In the genomic region with DNA sequence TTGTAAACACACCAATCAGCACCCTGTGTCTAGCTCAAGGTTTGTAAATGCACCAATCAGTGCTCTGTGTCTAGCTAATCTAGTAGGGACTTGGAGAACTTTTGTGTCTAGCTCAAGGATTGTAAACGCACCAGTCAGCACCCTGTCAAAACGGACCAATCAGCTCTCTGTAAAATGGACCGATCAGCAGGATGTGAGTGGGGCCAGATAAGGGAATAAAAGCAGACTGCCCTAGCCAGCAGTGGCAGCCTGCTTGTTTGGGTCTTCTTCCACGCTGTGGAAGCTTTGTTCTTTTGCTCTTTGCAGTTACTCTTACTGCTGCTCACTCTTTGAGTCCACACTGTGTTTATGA, we compare ENCODE assay signal across 8 cellular contexts.
DNase-seq lines count a peak whose midpoint lies in the region; TF ChIP-seq lines count a peak whose summit lies in the region.
"Not testable (repeated sequence)": the region's sequence is repeated elsewhere in the genome, so short reads cannot be mapped to it uniquely, and the experiment has no call there.

No MANE protein-coding gene starts in this region.

- not testable (repeated sequence) for H3K18ac ChIP-seq in neuronal stem cell (ENCODE audit: low read length)

- not testable (repeated sequence) for H3K79me2 ChIP-seq in mammary epithelial cell (ENCODE audit: insufficient read depth, low read length)

- not testable (repeated sequence) for H2AK5ac ChIP-seq in neuronal stem cell (ENCODE audit: low read depth, low read length)

- H3K9ac ChIP-seq in mammary epithelial cell (ENCODE audit: insufficient read depth, low read length); liver (ENCODE audit: low read depth in 1 of 2, low read length in 2 of 2); neuronal stem cell (ENCODE audit: low read depth, low read length, poor library complexity): not testable (repeated sequence)

- H3K4me2 ChIP-seq in mammary epithelial cell (ENCODE audit: insufficient read depth, low read depth, low read length); neuronal stem cell (ENCODE audit: insufficient read depth, low read length, poor library complexity, severe bottlenecking): not testable (repeated sequence)

- not testable (repeated sequence) for H4K8ac ChIP-seq in neuronal stem cell (ENCODE audit: low read depth, low read length)

- intact Hi-C loops in Calu3 (cut with micrococcal nuclease; ENCODE audit: unreplicated experiment); activated naive CD4-positive, alpha-beta T cell treated with anti-CD3 and anti-CD28 coated beads for 36 hours (cut with micrococcal nuclease); mammary epithelial cell (cut with micrococcal nuclease): not testable (repeated sequence)

- H3K9me3 Mint-ChIP-seq in Calu3 (ENCODE audit: low read depth, unreplicated experiment); T-helper 1 cell treated with Interleukin-12 subunit alpha and Interleukin-12 subunit beta and Interleukin-4 antibody, amounts not matched to agents 30 μg/mL and 1 μg/mL, for 36 hours; activated CD4-positive, alpha-beta memory T cell treated with anti-CD3 and anti-CD28 coated beads, Interleukin-2, amount 10 ng/mL, durations not matched to agents 7 days and 5 days; activated naive CD4-positive, alpha-beta T cell treated with anti-CD3 and anti-CD28 coated beads for 36 hours: not testable (repeated sequence)

- not testable (repeated sequence) for H3K27me3 Mint-ChIP-seq in Calu3 (ENCODE audit: unreplicated experiment); activated naive CD4-positive, alpha-beta T cell treated with anti-CD3 and anti-CD28 coated beads for 36 hours (ENCODE audit: low read depth)
- H3K27me3 Mint-ChIP-seq in T-helper 1 cell treated with Interleukin-12 subunit alpha and Interleukin-12 subunit beta and Interleukin-4 antibody, amounts not matched to agents 30 μg/mL and 1 μg/mL, for 36 hours (ENCODE audit: low read depth), result peaks cover 16% of the 10 kb centered on the region
- peaks cover 16% of the 10 kb centered on the region for H3K27me3 Mint-ChIP-seq in activated CD4-positive, alpha-beta memory T cell treated with anti-CD3 and anti-CD28 coated beads, Interleukin-2, amount 10 ng/mL, durations not matched to agents 7 days and 5 days

- H3K4ac ChIP-seq in neuronal stem cell (ENCODE audit: low read length), result not testable (repeated sequence)

- POLR2A ChIA-PET in activated CD4-positive, alpha-beta memory T cell treated with anti-CD3 and anti-CD28 coated beads, Interleukin-2, amount 10 ng/mL, durations not matched to agents 7 days and 5 days (lab: Charles Lee), result interaction anchor here (0.8 to 1.2 kb wide), 2 partner anchors 12 to 419 kb away, joined by 3 to 8 read pairs; partner anchors contain the start of gene METTL14

- H3K4me1 Mint-ChIP-seq in Calu3 (ENCODE audit: low read depth, unreplicated experiment); T-helper 1 cell treated with Interleukin-12 subunit alpha and Interleukin-12 subunit beta and Interleukin-4 antibody, amounts not matched to agents 30 μg/mL and 1 μg/mL, for 36 hours (ENCODE audit: low read depth); activated CD4-positive, alpha-beta memory T cell treated with anti-CD3 and anti-CD28 coated beads, Interleukin-2, amount 10 ng/mL, durations not matched to agents 7 days and 5 days; activated naive CD4-positive, alpha-beta T cell treated with anti-CD3 and anti-CD28 coated beads for 36 hours (ENCODE audit: low read depth): not testable (repeated sequence)

- not testable (repeated sequence) for H3K4me3 ChIP-seq in mammary epithelial cell (replicated peaks in 1 of 3; ENCODE audit: insufficient read depth in 1 of 3, low read depth in 2 of 3, low read length in 3 of 3); liver (ENCODE audit: low read depth in 1 of 3, low read length in 3 of 3); neuronal stem cell (ENCODE audit: low read length in 2 of 2)

- not testable (repeated sequence) for H4K20me1 ChIP-seq in mammary epithelial cell (ENCODE audit: insufficient read depth, low read length)

- H2AFZ ChIP-seq in mammary epithelial cell (ENCODE audit: low read depth, low read length) (peak overlapping the region; percentile 98), neuronal stem cell (ENCODE audit: low read length) (peak overlapping the region; percentile 40)

- H4K91ac ChIP-seq in neuronal stem cell (ENCODE audit: low read depth, low read length, poor library complexity), result not testable (repeated sequence)

- not testable (repeated sequence) for TF ChIP-seq CTCF in 22Rv1 (IDR thresholded peaks at IDR 0.05); Calu3 (IDR thresholded peaks at IDR 0.05; ENCODE audit: unreplicated experiment); mammary epithelial cell (conservative IDR thresholded peaks at IDR 0.05 in 1 of 2, IDR thresholded peaks at IDR 0.05 in 1 of 2; ENCODE audit: extremely low read depth in 1 of 2, insufficient read depth in 1 of 2, low read depth in 1 of 2, low read length in 2 of 2); liver (IDR thresholded peaks at IDR 0.05; ENCODE audit: low read depth, low read length, missing input control)

- not testable (repeated sequence) for H2BK5ac ChIP-seq in neuronal stem cell (ENCODE audit: low read length)

- not testable (repeated sequence) for H3K27ac Mint-ChIP-seq in Calu3 (ENCODE audit: unreplicated experiment); T-helper 1 cell treated with Interleukin-12 subunit alpha and Interleukin-12 subunit beta and Interleukin-4 antibody, amounts not matched to agents 30 μg/mL and 1 μg/mL, for 36 hours; activated CD4-positive, alpha-beta memory T cell treated with anti-CD3 and anti-CD28 coated beads, Interleukin-2, amount 10 ng/mL, durations not matched to agents 7 days and 5 days; activated naive CD4-positive, alpha-beta T cell treated with anti-CD3 and anti-CD28 coated beads for 36 hours

- H3K27ac ChIP-seq in 22Rv1, result peak overlapping the region; percentile 71
- not testable (repeated sequence) for H3K27ac ChIP-seq in mammary epithelial cell (ENCODE audit: insufficient read depth, low read depth, low read length); liver (ENCODE audit: low read depth in 1 of 2, low read length in 2 of 2); neuronal stem cell (replicated peaks; ENCODE audit: low read length)

- not testable (repeated sequence) for H3K4me1 ChIP-seq in mammary epithelial cell (ENCODE audit: insufficient read depth, low read length); liver (ENCODE audit: control insufficient read depth in 4 of 4, insufficient read depth in 4 of 4, low read length in 3 of 4); neuronal stem cell (ENCODE audit: control insufficient read depth in 2 of 2, insufficient read depth in 1 of 2, low read depth in 1 of 2, low read length in 2 of 2)

- not testable (repeated sequence) for H2BK15ac ChIP-seq in neuronal stem cell (ENCODE audit: low read length)

- CTCF ChIA-PET in Calu3 (lab: Charles Lee); activated naive CD4-positive, alpha-beta T cell treated with anti-CD3 and anti-CD28 coated beads for 36 hours (lab: Charles Lee); mammary epithelial cell (lab: Charles Lee; ENCODE audit: low non-redundant PET): not testable (repeated sequence)
- CTCF ChIA-PET in activated CD4-positive, alpha-beta memory T cell treated with anti-CD3 and anti-CD28 coated beads, Interleukin-2, amount 10 ng/mL, durations not matched to agents 7 days and 5 days (lab: Charles Lee), result interaction anchor here (1.5 kb wide), 1 partner anchor 8 kb away, joined by 4 read pairs; no protein-coding TSS in a partner anchor

- not testable (repeated sequence) for H3K9me3 ChIP-seq in mammary epithelial cell (replicated peaks; ENCODE audit: insufficient read depth, low read length); liver (ENCODE audit: control insufficient read depth in 4 of 4, low read length in 3 of 4); neuronal stem cell (replicated peaks in 1 of 2; ENCODE audit: control insufficient read depth in 2 of 2, insufficient read depth in 1 of 2, low read depth in 1 of 2, low read length in 2 of 2)

- not testable (repeated sequence) for BruUV-seq in Calu3 (replicated peaks; lab: Mats Ljungman, UMichigan); mammary epithelial cell (replicated peaks; lab: Mats Ljungman, UMichigan)

- 100% methylated on average over 2 of the region's 4 CpGs for WGBS in mammary epithelial cell (ENCODE audit: low coverage, missing lambda C conversion rate)
- whole genome bisulfite sequencing in liver, result 86% methylated on average over 4 of the region's 4 CpGs
- no CpG with 5 or more reads among the region's 4 CpGs for WGBS in neuronal stem cell (ENCODE audit: extremely low coverage in 2 of 2, insufficient read length in 2 of 2, insufficient replicate concordance in 1 of 2), 2 donors

- not testable (repeated sequence) for H3K36me3 ChIP-seq in mammary epithelial cell (ENCODE audit: insufficient read depth, low read length); liver (ENCODE audit: control insufficient read depth in 4 of 4, insufficient read depth in 3 of 4, low read depth in 1 of 4, low read length in 3 of 4); neuronal stem cell (replicated peaks in 1 of 2; ENCODE audit: control insufficient read depth in 2 of 2, insufficient read depth in 2 of 2, low read length in 2 of 2)

- in situ Hi-C loops in mammary epithelial cell (cut with MboI; ENCODE audit: low sequenced_read_pairs in 2 of 2), result not testable (repeated sequence)

- H3K14ac ChIP-seq in neuronal stem cell (ENCODE audit: low read length), result not testable (repeated sequence)

- H2BK120ac ChIP-seq in neuronal stem cell (ENCODE audit: low read depth, low read length), result not testable (repeated sequence)

- H3K27me3 ChIP-seq in mammary epithelial cell (ENCODE audit: insufficient read depth, low read length); liver (ENCODE audit: control insufficient read depth in 4 of 4, insufficient read depth in 4 of 4, low read length in 3 of 4); neuronal stem cell (ENCODE audit: control insufficient read depth in 3 of 3, insufficient read depth in 3 of 3, low read depth in 1 of 3, low read length in 3 of 3): not testable (repeated sequence)

- H3K36me3 Mint-ChIP-seq in Calu3 (ENCODE audit: insufficient read depth, unreplicated experiment); T-helper 1 cell treated with Interleukin-12 subunit alpha and Interleukin-12 subunit beta and Interleukin-4 antibody, amounts not matched to agents 30 μg/mL and 1 μg/mL, for 36 hours (ENCODE audit: low read depth); activated CD4-positive, alpha-beta memory T cell treated with anti-CD3 and anti-CD28 coated beads, Interleukin-2, amount 10 ng/mL, durations not matched to agents 7 days and 5 days (ENCODE audit: low read depth); activated naive CD4-positive, alpha-beta T cell treated with anti-CD3 and anti-CD28 coated beads for 36 hours (ENCODE audit: low read depth): not testable (repeated sequence)

- DNase-seq in Calu3; activated CD4-positive, alpha-beta memory T cell treated with anti-CD3 and anti-CD28 coated beads, Interleukin-2, amount 10 ng/mL, durations not matched to agents 7 days and 5 days; activated naive CD4-positive, alpha-beta T cell treated with anti-CD3 and anti-CD28 coated beads for 36 hours; mammary epithelial cell; neuronal stem cell (ENCODE audit: low spot score): not testable (repeated sequence)

- H3K79me1 ChIP-seq in neuronal stem cell (ENCODE audit: low read depth, low read length), result not testable (repeated sequence)

- not testable (repeated sequence) for TF ChIP-seq RAD21 in liver (IDR thresholded peaks at IDR 0.05)

- dilution Hi-C loops in mammary epithelial cell (cut with HindIII; ENCODE audit: low sequenced_read_pairs), result not testable (repeated sequence)

- peak overlapping the region; percentile 68 for H3K4me3 Mint-ChIP-seq in Calu3 (ENCODE audit: low read depth, unreplicated experiment)
- H3K4me3 Mint-ChIP-seq in T-helper 1 cell treated with Interleukin-12 subunit alpha and Interleukin-12 subunit beta and Interleukin-4 antibody, amounts not matched to agents 30 μg/mL and 1 μg/mL, for 36 hours, result peak overlapping the region; percentile 16
- H3K4me3 Mint-ChIP-seq in activated CD4-positive, alpha-beta memory T cell treated with anti-CD3 and anti-CD28 coated beads, Interleukin-2, amount 10 ng/mL, durations not matched to agents 7 days and 5 days, result peak overlapping the region; percentile 10
- peak overlapping the region; percentile 29 for H3K4me3 Mint-ChIP-seq in activated naive CD4-positive, alpha-beta T cell treated with anti-CD3 and anti-CD28 coated beads for 36 hours

- H2BK12ac ChIP-seq in neuronal stem cell (ENCODE audit: low read length), result not testable (repeated sequence)

- H3K23ac ChIP-seq in neuronal stem cell (ENCODE audit: low read depth, low read length, poor library complexity), result not testable (repeated sequence)

Comparison
In these comparisons a context has a peak if more than half of its experiments do, and no peak if none do; other contexts are left out.
1. H3K4me3 Mint-ChIP-seq: peak in every context shown above with its lines; median percentile 68 in Calu3; 29 in activated naive CD4-positive, alpha-beta T cell treated with anti-CD3 and anti-CD28 coated beads for 36 hours; 16 in T-helper 1 cell treated with Interleukin-12 subunit alpha and Interleukin-12 subunit beta and Interleukin-4 antibody, amounts not matched to agents 30 μg/mL and 1 μg/mL, for 36 hours; 10 in activated CD4-positive, alpha-beta memory T cell treated with anti-CD3 and anti-CD28 coated beads, Interleukin-2, amount 10 ng/mL, durations not matched to agents 7 days and 5 days.